ENCODE assay signal across 18 cellular contexts in the genomic region with DNA sequence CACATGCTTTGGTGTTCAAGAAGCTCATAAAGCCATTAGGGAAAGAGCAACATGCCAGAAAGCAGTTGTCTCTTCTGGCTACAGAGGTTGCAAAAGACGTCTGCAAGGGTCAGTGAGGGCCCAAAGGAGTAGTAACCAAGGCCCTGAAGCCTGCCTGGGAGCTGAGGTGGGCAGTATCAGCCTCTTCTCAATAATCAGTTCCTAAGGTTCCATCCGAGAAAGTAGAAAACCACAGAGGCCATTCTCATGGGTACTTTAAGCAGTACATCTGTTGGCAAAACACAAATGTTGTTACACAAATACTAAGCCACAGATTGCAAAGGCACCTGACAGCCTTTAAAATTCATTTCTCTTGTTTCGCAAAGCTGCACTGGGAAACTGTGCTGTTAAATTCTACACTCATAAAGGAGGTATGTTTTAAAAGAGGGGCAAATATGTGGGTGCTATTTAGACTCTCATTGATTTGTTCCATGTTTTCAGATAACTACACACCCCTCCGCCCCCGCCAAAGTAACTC. TPM values are rescaled to one million over a fixed set of nuclear protein-coding genes. Genes with fewer than 3 reads are reported as not detected.
DNase-seq lines count a peak whose midpoint lies in the region; ATAC-seq and TF ChIP-seq lines count a peak whose summit lies in the region.
"Had no signal": no experiment of that assay in that cellular context is flagged by ENCODE, and none has a peak within 500 bp of the region (broad histone marks: within the 10 kb centered on the region; RNA-seq: fewer than 3 reads in every experiment).

No MANE protein-coding gene starts in this region.

- no peaks in the 10 kb centered on the region for H3K27me3 Mint-ChIP-seq in stimulated activated naive CD8-positive, alpha-beta T cell treated with anti-CD3 and anti-CD28 coated beads, Interleukin-15, Interleukin-2, amounts not matched to agents 100 ng/mL and 50 ng/mL, for 24 hours
- H3K27me3 Mint-ChIP-seq in activated naive CD8-positive, alpha-beta T cell treated with anti-CD3 and anti-CD28 coated beads for 36 hours: no peaks in the 10 kb centered on the region
- no peaks in the 10 kb centered on the region for H3K27me3 Mint-ChIP-seq in naive thymus-derived CD8-positive, alpha-beta T cell
- H3K27me3 Mint-ChIP-seq: activated B cell treated with CpG ODN at 0.5 μM for 24 hours had no signal

- peaks cover 44% of the 10 kb centered on the region for H3K36me3 Mint-ChIP-seq in stimulated activated naive CD8-positive, alpha-beta T cell treated with anti-CD3 and anti-CD28 coated beads, Interleukin-15, Interleukin-2, amounts not matched to agents 100 ng/mL and 50 ng/mL, for 24 hours (ENCODE audit: low read depth)
- H3K36me3 Mint-ChIP-seq in activated naive CD8-positive, alpha-beta T cell treated with anti-CD3 and anti-CD28 coated beads for 36 hours: peaks cover 20% of the 10 kb centered on the region
- peaks cover 0 to 35% (median 0%) of the 10 kb centered on the region in 3 donors for H3K36me3 Mint-ChIP-seq in naive thymus-derived CD8-positive, alpha-beta T cell

- no peak overlapping the region for H3K4me3 Mint-ChIP-seq in stimulated activated naive CD8-positive, alpha-beta T cell treated with anti-CD3 and anti-CD28 coated beads, Interleukin-15, Interleukin-2, amounts not matched to agents 100 ng/mL and 50 ng/mL, for 24 hours
- H3K4me3 Mint-ChIP-seq in activated naive CD8-positive, alpha-beta T cell treated with anti-CD3 and anti-CD28 coated beads for 36 hours: no peak overlapping the region
- H3K4me3 Mint-ChIP-seq in naive thymus-derived CD8-positive, alpha-beta T cell: peak overlapping the region in 2 of 10 donors; percentile 2 to 54
- H3K4me3 Mint-ChIP-seq: activated B cell treated with CpG ODN at 0.5 μM for 24 hours had no signal

- no peak for TF ChIP-seq CTCF in dorsolateral prefrontal cortex (IDR thresholded peaks at IDR 0.05 in 54 of 56, conservative IDR thresholded peaks at IDR 0.05 in 2 of 56; ENCODE audit: low read depth in 1 of 56, partially characterized antibody in 56 of 56)

- no peaks in the 10 kb centered on the region for H3K9me3 Mint-ChIP-seq in stimulated activated naive CD8-positive, alpha-beta T cell treated with anti-CD3 and anti-CD28 coated beads, Interleukin-15, Interleukin-2, amounts not matched to agents 100 ng/mL and 50 ng/mL, for 24 hours
- no peaks in the 10 kb centered on the region for H3K9me3 Mint-ChIP-seq in activated naive CD8-positive, alpha-beta T cell treated with anti-CD3 and anti-CD28 coated beads for 36 hours
- H3K9me3 Mint-ChIP-seq in naive thymus-derived CD8-positive, alpha-beta T cell: no peaks in the 10 kb centered on the region
- H3K9me3 Mint-ChIP-seq: activated B cell treated with CpG ODN at 0.5 μM for 24 hours had no signal

- H3K27me3 ChIP-seq in dorsolateral prefrontal cortex: peaks cover 0 to 75% (median 15%) of the 10 kb centered on the region in 45 donors
- H3K27me3 ChIP-seq: vagina had no signal

- no peak overlapping the region for H3K4me3 ChIP-seq in dorsolateral prefrontal cortex
- H3K4me3 ChIP-seq: GM12878, stomach, vagina had no signal

- H3K4me1 Mint-ChIP-seq in stimulated activated naive CD8-positive, alpha-beta T cell treated with anti-CD3 and anti-CD28 coated beads, Interleukin-15, Interleukin-2, amounts not matched to agents 100 ng/mL and 50 ng/mL, for 24 hours (ENCODE audit: low read depth): peaks cover 85% of the 10 kb centered on the region
- H3K4me1 Mint-ChIP-seq in activated naive CD8-positive, alpha-beta T cell treated with anti-CD3 and anti-CD28 coated beads for 36 hours: peaks cover 69% of the 10 kb centered on the region
- H3K4me1 Mint-ChIP-seq in naive thymus-derived CD8-positive, alpha-beta T cell: peaks cover 53 to 84% (median 80%) of the 10 kb centered on the region in 4 donors

- H3K27ac ChIP-seq in dorsolateral prefrontal cortex: no peak overlapping the region
- H3K27ac ChIP-seq: vagina had no signal

- no peak for ATAC-seq in stimulated activated naive CD8-positive, alpha-beta T cell treated with anti-CD3 and anti-CD28 coated beads, Interleukin-15, Interleukin-2, amounts not matched to agents 100 U/mL and 50 U/mL, for 24 hours
- ATAC-seq in naive thymus-derived CD8-positive, alpha-beta T cell: no peak
- ATAC-seq in HG02884 (IDR thresholded peaks at IDR 0.05; ENCODE audit: unreplicated experiment) (no peak), HG03159 (IDR thresholded peaks at IDR 0.05; ENCODE audit: unreplicated experiment) (no peak)
- ATAC-seq: GM12878, left lobe of liver, Right ventricle myocardium inferior had no signal

- intact Hi-C loops in dorsolateral prefrontal cortex (cut with DNase I): no loop called here

- H3K27ac Mint-ChIP-seq in stimulated activated naive CD8-positive, alpha-beta T cell treated with anti-CD3 and anti-CD28 coated beads, Interleukin-15, Interleukin-2, amounts not matched to agents 100 ng/mL and 50 ng/mL, for 24 hours: peak overlapping the region; percentile 85
- H3K27ac Mint-ChIP-seq in activated naive CD8-positive, alpha-beta T cell treated with anti-CD3 and anti-CD28 coated beads for 36 hours: peak overlapping the region; percentile 82
- H3K27ac Mint-ChIP-seq in naive thymus-derived CD8-positive, alpha-beta T cell: peak overlapping the region in 9 of 10 donors; percentile 5 to 94 (median 81)

- DNase-seq in stimulated activated naive CD8-positive, alpha-beta T cell treated with anti-CD3 and anti-CD28 coated beads, Interleukin-15, Interleukin-2, amounts not matched to agents 100 U/mL and 50 U/mL, for 24 hours: no peak
- no peak for DNase-seq in activated naive CD8-positive, alpha-beta T cell treated with anti-CD3 and anti-CD28 coated beads for 36 hours
- no peak for DNase-seq in naive thymus-derived CD8-positive, alpha-beta T cell
- DNase-seq in dorsolateral prefrontal cortex (no peak), NCI-H2171 (lab: John Stamatoyannopoulos, UW) (no peak)
- DNase-seq: activated B cell treated with CpG ODN at 0.5 μM for 24 hours, amniotic stem cell, cerebellar nuclear complex, H7, NCI-H1436 treated with DMSO at 0.1 percent for 48 hours, stomach had no signal

- POLR2A ChIA-PET in naive thymus-derived CD8-positive, alpha-beta T cell (lab: Charles Lee): interaction anchor here (1.0 kb wide), 1 partner anchor 32 kb away, joined by 7 read pairs; no protein-coding TSS in a partner anchor

RNA-seq across cellular contexts. Expression of a gene that starts 37.7 kb away (rescaled TPM):
- total RNA-seq in activated naive CD8-positive, alpha-beta T cell treated with anti-CD3 and anti-CD28 coated beads for 36 hours: 10 to 100 TPM; 50.9 to 53.1 TPM
- total RNA-seq in naive thymus-derived CD8-positive, alpha-beta T cell: 10 to 100 TPM; 87.7 to 88.3 TPM
- 10 to 100 TPM; 12.0 to 22.2 (median 12.2) TPM for polyA plus RNA-seq in naive thymus-derived CD8-positive, alpha-beta T cell
- 100 to 1,000 TPM in 13 of 120 experiments, 10 to 100 TPM in 107; 75.9 to 123 (median 90.3) TPM for total RNA-seq in dorsolateral prefrontal cortex

RNA-seq across cellular contexts. Expression of a gene that starts 40.1 kb away (rescaled TPM):
- 100 to 1,000 TPM; 155 to 159 TPM for total RNA-seq in activated naive CD8-positive, alpha-beta T cell treated with anti-CD3 and anti-CD28 coated beads for 36 hours
- 10 to 100 TPM; 68.8 to 76.6 TPM for total RNA-seq in naive thymus-derived CD8-positive, alpha-beta T cell
- 10 to 100 TPM; 23.9 to 44.7 (median 27.8) TPM for polyA plus RNA-seq in naive thymus-derived CD8-positive, alpha-beta T cell
- total RNA-seq in dorsolateral prefrontal cortex: 100 to 1,000 TPM in 2 of 120 experiments, 10 to 100 TPM in 118; 27.2 to 130 (median 49.0) TPM
